Comparison of ENCODE assay signal across 24 cellular contexts in the genomic region with DNA sequence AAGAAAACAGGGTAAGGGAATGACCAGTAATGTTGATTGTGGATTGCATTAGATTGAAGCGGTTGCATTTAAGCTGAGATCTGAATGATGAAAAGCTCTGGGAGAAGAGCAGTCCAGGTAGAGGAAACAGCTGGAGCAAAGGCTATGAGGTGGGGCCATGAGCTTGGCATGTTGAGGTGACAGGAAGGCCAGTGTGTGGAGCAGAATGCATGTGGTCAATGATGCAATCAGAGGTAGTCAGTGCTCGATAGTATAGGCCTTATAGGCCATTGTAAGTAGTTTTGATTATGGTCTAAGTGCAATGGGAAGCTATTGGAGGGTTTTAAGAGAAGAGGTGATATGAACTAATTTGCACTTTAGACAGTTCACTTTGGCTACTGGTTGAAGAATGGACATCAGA.
DNase-seq lines count a peak whose midpoint lies in the region; ATAC-seq, FAIRE-seq and TF ChIP-seq lines count a peak whose summit lies in the region.
"Had no signal": no experiment of that assay in that cellular context is flagged by ENCODE, and none has a peak within 500 bp of the region (broad histone marks: within the 10 kb centered on the region; RNA-seq: fewer than 3 reads in every experiment).

No MANE protein-coding gene starts in this region.

- H3K4me2 ChIP-seq in HepG2 (ENCODE audit: low read depth, low read length) = no peak overlapping the region
- H3K4me2 ChIP-seq in Karpas-422 (ENCODE audit: low read depth, low read length, poor library complexity, severe bottlenecking) = peak overlapping the region; percentile 57
- H3K4me2 ChIP-seq in GM12878 (ENCODE audit: control insufficient read depth, insufficient read depth) = no peak overlapping the region

- RAD21 ChIA-PET in GM12878 (lab: Charles Lee; ENCODE audit: unreplicated experiment) = interaction anchor here (1.2 to 5.0 kb wide), 8 partner anchors 9 to 364 kb away, joined by 3 to 47 read pairs (median 6); no protein-coding TSS in a partner anchor

- 97% methylated on average over 2 of the region's 2 CpGs for WGBS in HepG2 (ENCODE audit: low lambda C conversion rate)
- WGBS in right lobe of liver (ENCODE audit: insufficient coverage, low coverage, low lambda C conversion rate, missing lambda C conversion rate) = 87% methylated on average over 2 of the region's 2 CpGs
- 68% methylated on average over 2 of the region's 2 CpGs for WGBS in GM12878 (ENCODE audit: insufficient coverage, insufficient replicate concordance, low lambda C conversion rate, missing lambda C conversion rate)
- 88 to 100% methylated on average over 1 to 2 of the region's 2 CpGs for WGBS in gastroesophageal sphincter (ENCODE audit: low coverage in 1 of 2), 2 donors

- H3K79me2 ChIP-seq in HepG2 (ENCODE audit: insufficient read depth, low read length) = no peaks in the 10 kb centered on the region
- no peaks in the 10 kb centered on the region for H3K79me2 ChIP-seq in Karpas-422 (ENCODE audit: low read length)
- no peaks in the 10 kb centered on the region; the same call in 1 of the 2 replicates for H3K79me2 ChIP-seq in GM12878 (ENCODE audit: control insufficient read depth, insufficient read depth, low read length)

- TF ChIP-seq CTCF in HepG2 (CRISPR knock-in tag; IDR thresholded peaks at IDR 0.05) (no peak), right lobe of liver (IDR thresholded peaks at IDR 0.05) (no peak), GM12878 (IDR thresholded peaks at IDR 0.05 in 2 of 3, conservative IDR thresholded peaks at IDR 0.05 in 1 of 3; ENCODE audit: control insufficient read depth in 2 of 3, extremely low read depth in 1 of 3, insufficient read depth in 1 of 3, low read depth in 3 of 3, low read length in 3 of 3) (no peak), gastroesophageal sphincter (IDR thresholded peaks at IDR 0.05) (no peak)

- TF ChIP-seq POLR2A in HepG2 (IDR thresholded peaks at IDR 0.05; ENCODE audit: insufficient read depth in 1 of 2, low read depth in 2 of 2, low read length in 2 of 2) = no peak
- TF ChIP-seq POLR2A in right lobe of liver (IDR thresholded peaks at IDR 0.05) = no peak
- no peak for TF ChIP-seq POLR2A in GM12878 (IDR thresholded peaks at IDR 0.05; ENCODE audit: low read depth, low read length)
- TF ChIP-seq POLR2A in gastroesophageal sphincter (IDR thresholded peaks at IDR 0.05) = no peak

- H2AFZ ChIP-seq in HepG2 (ENCODE audit: low read length) (no peak overlapping the region), Karpas-422 (ENCODE audit: low read length) (no peak overlapping the region; the same call in 1 of the 2 replicates), GM12878 (ENCODE audit: control insufficient read depth, low read depth, low read length) (no peak overlapping the region)

- no peak for ATAC-seq in HepG2
- ATAC-seq in right lobe of liver = no peak
- ATAC-seq in GM12878 = peak; percentile 18; the same call in 2 of the 3 replicates
- ATAC-seq in gastroesophageal sphincter = no peak
- no peak for ATAC-seq in HG02798 (IDR thresholded peaks at IDR 0.05; ENCODE audit: poor library complexity, unreplicated experiment)
- no peak for ATAC-seq in GM18519 (IDR thresholded peaks at IDR 0.05; ENCODE audit: low FRiP score, unreplicated experiment)
- ATAC-seq: activated CD4-positive, alpha-beta T cell treated with anti-CD3 and anti-CD28 coated beads for 36 hours; activated CD8-positive, alpha-beta T cell treated with anti-CD3 and anti-CD28 coated beads, Interleukin-2, amount 10 ng/mL, durations not matched to agents 7 days and 5 days; naive thymus-derived CD4-positive, alpha-beta T cell; stimulated activated naive B cell treated with anti-CD40 and anti-IgM and Interleukin-4, amounts not matched to agents 10 μg/mL and 1 μg/mL and 100 μg/mL, for 72 hours had no signal

- no peak overlapping the region for H3K27ac ChIP-seq in HepG2 (ENCODE audit: extremely low read length, insufficient read depth, low read length)
- H3K27ac ChIP-seq in right lobe of liver = no peak overlapping the region
- peak overlapping the region; percentile 95 for H3K27ac ChIP-seq in Karpas-422 (ENCODE audit: low read length)
- H3K27ac ChIP-seq in GM12878 (ENCODE audit: control insufficient read depth, insufficient read depth) = no peak overlapping the region
- H3K27ac ChIP-seq in skeletal muscle tissue (ENCODE audit: low read depth, low read length) = peak overlapping the region; percentile 98
- H3K27ac ChIP-seq in gastroesophageal sphincter = no peak overlapping the region
- H3K27ac ChIP-seq: breast epithelium had no signal

- H3K36me3 ChIP-seq in HepG2 (replicated peaks in 1 of 2; ENCODE audit: control insufficient read depth in 1 of 2, insufficient read depth in 2 of 2, low read length in 2 of 2) (peaks cover 3 to 16% of the 10 kb centered on the region in 2 experiments; a peak in 4 of 5 replicates), right lobe of liver (no peaks in the 10 kb centered on the region), Karpas-422 (ENCODE audit: insufficient read depth, low read length) (no peaks in the 10 kb centered on the region), GM12878 (ENCODE audit: control insufficient read depth in 2 of 2, insufficient read depth in 2 of 2, low read length in 1 of 2) (peaks cover 2 to 3% of the 10 kb centered on the region in 2 experiments; a peak in 1 of 4 replicates), skeletal muscle tissue (ENCODE audit: control insufficient read depth in 3 of 3, insufficient read depth in 3 of 3, low read length in 3 of 3) (peaks cover 0 to 3% (median 0%) of the 10 kb centered on the region in 3 donors), gastroesophageal sphincter (peaks cover 0 to 23% of the 10 kb centered on the region in 2 donors)
- H3K36me3 ChIP-seq: breast epithelium had no signal

- no peak for TF ChIP-seq EP300 in HepG2 (IDR thresholded peaks at IDR 0.05; ENCODE audit: low read depth in 2 of 2, low read length in 2 of 2)
- TF ChIP-seq EP300 in HepG2 (CRISPR knock-in tag; IDR thresholded peaks at IDR 0.05; ENCODE audit: borderline replicate concordance) = no peak
- no peak for TF ChIP-seq EP300 in GM12878 (IDR thresholded peaks at IDR 0.05; ENCODE audit: borderline replicate concordance in 1 of 2, control insufficient read depth in 1 of 2, low read depth in 2 of 2, low read length in 2 of 2)
- TF ChIP-seq EP300 in gastroesophageal sphincter (IDR thresholded peaks at IDR 0.05) = no peak

- no peaks in the 10 kb centered on the region; a peak in 1 of 5 replicates for H3K27me3 ChIP-seq in HepG2 (ENCODE audit: control insufficient read depth in 1 of 2, insufficient read depth in 2 of 2, low read length in 2 of 2)
- H3K27me3 ChIP-seq in right lobe of liver = no peaks in the 10 kb centered on the region
- no peaks in the 10 kb centered on the region for H3K27me3 ChIP-seq in Karpas-422 (ENCODE audit: low read length)
- H3K27me3 ChIP-seq in GM12878 (replicated peaks in 1 of 2; ENCODE audit: control insufficient read depth in 2 of 2, insufficient read depth in 2 of 2, low read length in 1 of 2) = no peaks in the 10 kb centered on the region
- H3K27me3 ChIP-seq in skeletal muscle tissue (ENCODE audit: control insufficient read depth in 3 of 3, insufficient read depth in 3 of 3, low read length in 3 of 3) = no peaks in the 10 kb centered on the region
- no peaks in the 10 kb centered on the region for H3K27me3 ChIP-seq in gastroesophageal sphincter
- H3K27me3 ChIP-seq: breast epithelium had no signal

- TF ChIP-seq RAD21 in HepG2 (CRISPR knock-in tag; IDR thresholded peaks at IDR 0.05) (no peak), GM12878 (IDR thresholded peaks at IDR 0.05; ENCODE audit: insufficient read depth, low read depth, low read length) (no peak)

- H3K9me3 ChIP-seq in HepG2 (ENCODE audit: low read length) (no peaks in the 10 kb centered on the region), right lobe of liver (no peaks in the 10 kb centered on the region), Karpas-422 (ENCODE audit: low read length) (no peaks in the 10 kb centered on the region), GM12878 (replicated peaks; ENCODE audit: control insufficient read depth, insufficient read depth, low read length) (no peaks in the 10 kb centered on the region; the same call in 2 of the 3 replicates), skeletal muscle tissue (ENCODE audit: control insufficient read depth in 3 of 3, low read length in 3 of 3) (no peaks in the 10 kb centered on the region), gastroesophageal sphincter (no peaks in the 10 kb centered on the region)
- H3K9me3 ChIP-seq: breast epithelium had no signal

- DNase-seq in HepG2 (ENCODE audit: low spot score) (no peak), right lobe of liver (no peak), Karpas-422 (no peak), GM12878 (ENCODE audit: low read depth, low spot score) (no peak)
- DNase-seq: activated CD4-positive, alpha-beta T cell treated with anti-CD3 and anti-CD28 coated beads for 36 hours; activated CD8-positive, alpha-beta T cell treated with anti-CD3 and anti-CD28 coated beads, Interleukin-2, amount 10 ng/mL, durations not matched to agents 7 days and 5 days; CD4-positive, alpha-beta memory T cell; foreskin melanocyte; HCEC 1CT; Kasumi-1; kidney glomerular epithelial cell; midbrain; naive thymus-derived CD4-positive, alpha-beta T cell; NCI-H446 treated with DMSO at 0.1 percent for 48 hours; occipital lobe; RPMI8226; stimulated activated naive B cell treated with anti-CD40 and anti-IgM and Interleukin-4, amounts not matched to agents 10 μg/mL and 1 μg/mL and 100 μg/mL, for 72 hours; substantia nigra; trophoblast cell had no signal

- POLR2A ChIA-PET in HepG2 (lab: Yijun Ruan, JAX) (no interaction called here), GM12878 (lab: Charles Lee) (interaction anchor here (0.7 to 7.6 kb wide), 5 partner anchors 11 to 164 kb away, joined by 3 to 62 read pairs (median 8); no protein-coding TSS in a partner anchor)

- H4K20me1 ChIP-seq in HepG2 (ENCODE audit: insufficient read depth, low read length) = no peaks in the 10 kb centered on the region
- H4K20me1 ChIP-seq in Karpas-422 (ENCODE audit: insufficient read depth, low read depth, low read length) = no peaks in the 10 kb centered on the region
- H4K20me1 ChIP-seq in GM12878 (ENCODE audit: control insufficient read depth, insufficient read depth) = no peaks in the 10 kb centered on the region

- no peaks in the 10 kb centered on the region for H3K9me2 ChIP-seq in Karpas-422 (replicated peaks; ENCODE audit: insufficient read depth, low read length)

- H3K4me1 ChIP-seq in HepG2 (ENCODE audit: insufficient read depth, low read length) = no peaks in the 10 kb centered on the region
- H3K4me1 ChIP-seq in right lobe of liver = no peaks in the 10 kb centered on the region
- peaks cover 76% of the 10 kb centered on the region for H3K4me1 ChIP-seq in Karpas-422 (ENCODE audit: low read length)
- H3K4me1 ChIP-seq in GM12878 (ENCODE audit: control insufficient read depth, insufficient read depth, low read length) = peaks cover 31% of the 10 kb centered on the region
- H3K4me1 ChIP-seq in skeletal muscle tissue (ENCODE audit: control insufficient read depth in 3 of 3, insufficient read depth in 3 of 3, low read length in 3 of 3) = peaks cover 15 to 21% (median 17%) of the 10 kb centered on the region in 3 donors
- peaks cover 0 to 16% (median 5%) of the 10 kb centered on the region in 3 donors for H3K4me1 ChIP-seq in gastroesophageal sphincter
- H3K4me1 ChIP-seq: breast epithelium had no signal

- in situ Hi-C loops in HepG2 (cut with HindIII; ENCODE audit: extremely low pct_ligation_motif_present, low pct_unique_long_range_greater_than_20kb) = no loop called here
- in situ Hi-C loops in GM12878 (cut with MboI) = no loop called here

- CTCF ChIA-PET in HepG2 (lab: Yijun Ruan, JAX; ENCODE audit: low intra/inter-chr PET ratio, low total read pairs) = no interaction called here
- CTCF ChIA-PET in GM12878 (lab: Yijun Ruan, JAX) = interaction anchor here (1.0 to 1.7 kb wide), 9 partner anchors 8 to 168 kb away, joined by 3 to 7 read pairs (median 4); no protein-coding TSS in a partner anchor

- intact Hi-C loops in HepG2 (cut with micrococcal nuclease; ENCODE audit: unreplicated experiment) (no loop called here), right lobe of liver (cut with DNase I) (no loop called here), GM12878 (cut with micrococcal nuclease; ENCODE audit: unreplicated experiment) (no loop called here)

- no peak overlapping the region for H3K9ac ChIP-seq in HepG2 (ENCODE audit: insufficient read depth, low read depth, low read length)
- no peak overlapping the region for H3K9ac ChIP-seq in Karpas-422 (ENCODE audit: low read length)
- H3K9ac ChIP-seq in GM12878 (ENCODE audit: control insufficient read depth, insufficient read depth, low read length) = no peak overlapping the region
- no peak overlapping the region for H3K9ac ChIP-seq in skeletal muscle tissue (ENCODE audit: low read depth in 1 of 3, low read length in 3 of 3)

- FAIRE-seq in HepG2 (lab: Jason Lieb, UNC) = no peak
- FAIRE-seq in GM12878 (lab: Jason Lieb, UNC) = no peak

- SMC1A ChIA-PET in GM12878 (lab: Charles Lee; ENCODE audit: uncharacterized antibody, unreplicated experiment) = interaction anchor here (0.6 to 24.2 kb wide), 14 partner anchors 13 to 158 kb away, joined by 3 to 441 read pairs (median 3); no protein-coding TSS in a partner anchor

- no TSS peak for BruUV-seq in HepG2 (replicated peaks; lab: Mats Ljungman, UMichigan)
- BruUV-seq in GM12878 (replicated peaks; lab: Mats Ljungman, UMichigan) = no TSS peak

- H3K4me3 ChIP-seq in HepG2 (replicated peaks in 1 of 3; ENCODE audit: insufficient read depth in 1 of 3, low read depth in 2 of 3, low read length in 3 of 3) (no peak overlapping the region), right lobe of liver (no peak overlapping the region), Karpas-422 (ENCODE audit: low read length) (no peak overlapping the region), GM12878 (no peak overlapping the region), skeletal muscle tissue (ENCODE audit: low read length in 3 of 3) (no peak overlapping the region), gastroesophageal sphincter (no peak overlapping the region)
- H3K4me3 ChIP-seq: breast epithelium had no signal

Comparison
In these comparisons a context has a peak if more than half of its experiments do, and no peak if none do; other contexts are left out.
1. H3K27ac ChIP-seq: peak in Karpas-422 (single experiment) and skeletal muscle tissue (single experiment); none in HepG2 (single experiment), right lobe of liver (0 of 3), GM12878 (single experiment) and gastroesophageal sphincter (0 of 4).